In genomic region chr1:212414328-212415106, GRCh38 we compare ENCODE assay signal across 8 cellular contexts. TPM values are rescaled to one million over a fixed set of nuclear protein-coding genes. Genes with fewer than 3 reads are reported as not detected.
A peak's percentile ranks its signal among the peaks of the same experiment; 100 is the strongest.
DNase-seq lines count a peak whose midpoint lies in the region; ATAC-seq and TF ChIP-seq lines count a peak whose summit lies in the region.

Gene PACC1 (minus strand): TSS chr1:212414886. CDS start chr1:212414757, 129 bp downstream.

- H2BK5ac ChIP-seq in mesenchymal stem cell (ENCODE audit: low read depth, low read length, poor library complexity, severe bottlenecking): no peak within 1 kb of the TSS

- H3K27ac ChIP-seq in HL-60 (replicated peaks) (peak within 1 kb of the TSS; percentile 91), mesenchymal stem cell (ENCODE audit: low read length, poor library complexity, severe bottlenecking) (no peak within 1 kb of the TSS)

- peaks cover 7% of the 10 kb centered on the region for H3K4me1 ChIP-seq in mesenchymal stem cell (ENCODE audit: control insufficient read depth, insufficient read depth, low read depth, low read length)

- no peaks in the 10 kb centered on the region for H3K9me3 Mint-ChIP-seq in effector memory CD8-positive, alpha-beta T cell

- no peak within 1 kb of the TSS for H2BK15ac ChIP-seq in mesenchymal stem cell (ENCODE audit: low read depth, poor library complexity, severe bottlenecking)

- H3K4ac ChIP-seq in mesenchymal stem cell (ENCODE audit: low read depth in 1 of 2, low read length in 2 of 2): peak within 1 kb of the TSS; percentile 63 to 66

- DNase-seq in COLO668 (lab: John Stamatoyannopoulos, UW; ENCODE audit: unreplicated experiment) (peak; percentile 96), HL-60 (ENCODE audit: low read depth in 1 of 2, low spot score in 1 of 2) (peak; percentile 97 to 98), NOMO-1 (lab: John Stamatoyannopoulos, UW; ENCODE audit: unreplicated experiment in 2 of 2) (peak; percentile 98 to 99), mesenchymal stem cell (peak; percentile 92)
- peak; percentile 81 to 86 (median 85) for DNase-seq in effector memory CD8-positive, alpha-beta T cell
- peak; percentile 82 for DNase-seq in stimulated activated CD8-positive, alpha-beta memory T cell treated with anti-CD3 and anti-CD28 coated beads, Interleukin-12 subunit alpha, Interleukin-12 subunit beta, amount 100 ng/mL, for 4 hours (ENCODE audit: low read depth)

- H3K23ac ChIP-seq in mesenchymal stem cell (ENCODE audit: low read length in 2 of 2): peak within 1 kb of the TSS in 1 of 2 experiments; percentile 77

- peak within 1 kb of the TSS; percentile 33 for H4K8ac ChIP-seq in mesenchymal stem cell (ENCODE audit: low read length)

- CTCF ChIA-PET in activated CD8-positive, alpha-beta memory T cell treated with anti-CD3 and anti-CD28 coated beads for 36 hours (lab: Charles Lee): interaction anchor here (0.6 kb wide), 1 partner anchor 45 kb away, joined by 3 read pairs; no protein-coding TSS in a partner anchor

- H3K36me3 Mint-ChIP-seq in effector memory CD8-positive, alpha-beta T cell (ENCODE audit: insufficient read depth): peaks cover 10% of the 10 kb centered on the region

- peaks cover 25% of the 10 kb centered on the region for H3K79me1 ChIP-seq in mesenchymal stem cell (replicated peaks; ENCODE audit: low read length, poor library complexity, severe bottlenecking)

- H2AK5ac ChIP-seq in mesenchymal stem cell (ENCODE audit: low read length, severe bottlenecking): no peak within 1 kb of the TSS

- peaks cover 23 to 38% of the 10 kb centered on the region in 2 donors for H3K4me1 Mint-ChIP-seq in effector memory CD8-positive, alpha-beta T cell (ENCODE audit: low read depth in 2 of 2)

- H3K9ac ChIP-seq in mesenchymal stem cell (ENCODE audit: low read length): peak within 1 kb of the TSS; percentile 77

- H3K36me3 ChIP-seq in mesenchymal stem cell (ENCODE audit: control insufficient read depth in 1 of 2, insufficient read depth in 2 of 2, low read depth in 1 of 2, low read length in 2 of 2): peaks cover 9 to 19% of the 10 kb centered on the region in 2 experiments

- peak within 1 kb of the TSS; percentile 74 for H3K4me2 ChIP-seq in mesenchymal stem cell (ENCODE audit: low read length, poor library complexity, severe bottlenecking)

- no peak for TF ChIP-seq CTCF in HL-60 (IDR thresholded peaks at IDR 0.05; ENCODE audit: insufficient read depth, low read length)

- peak within 1 kb of the TSS in 1 of 2 experiments; percentile 37 for H2BK12ac ChIP-seq in mesenchymal stem cell (ENCODE audit: low read length in 2 of 2)

- H3K27me3 ChIP-seq in HL-60 (ENCODE audit: insufficient read depth, poor library complexity, severe bottlenecking) (no peaks in the 10 kb centered on the region), mesenchymal stem cell (ENCODE audit: control insufficient read depth in 1 of 2, insufficient read depth in 1 of 2, low read length in 2 of 2) (no peaks in the 10 kb centered on the region)

- peak within 1 kb of the TSS; percentile 98 to 99 for H3K4me3 Mint-ChIP-seq in effector memory CD8-positive, alpha-beta T cell

- WGBS in mesenchymal stem cell: under 1% methylated on average over 74 of the region's 74 CpGs

- H3K4me3 ChIP-seq in HL-60 (replicated peaks; ENCODE audit: insufficient read depth, low read length) (peak within 1 kb of the TSS; percentile 87), mesenchymal stem cell (ENCODE audit: insufficient read depth in 1 of 2, low read depth in 1 of 2, low read length in 2 of 2) (peak within 1 kb of the TSS; percentile 93 to 96)

- peak within 1 kb of the TSS; percentile 15 for H4K91ac ChIP-seq in mesenchymal stem cell (ENCODE audit: low read length)

- H3K14ac ChIP-seq in mesenchymal stem cell (ENCODE audit: low read length in 2 of 2): peak within 1 kb of the TSS in 1 of 2 experiments; percentile 53

- H2BK120ac ChIP-seq in mesenchymal stem cell (ENCODE audit: low read depth, low read length): no peak within 1 kb of the TSS

- H3K27ac Mint-ChIP-seq in effector memory CD8-positive, alpha-beta T cell: peak within 1 kb of the TSS; percentile 83 to 94

- H3K18ac ChIP-seq in mesenchymal stem cell (ENCODE audit: low read depth in 1 of 2, low read length in 2 of 2): peak within 1 kb of the TSS; percentile 58 to 82

- no peaks in the 10 kb centered on the region for H3K27me3 Mint-ChIP-seq in effector memory CD8-positive, alpha-beta T cell

- POLR2A ChIA-PET in activated CD8-positive, alpha-beta memory T cell treated with anti-CD3 and anti-CD28 coated beads for 36 hours (lab: Charles Lee): interaction anchor here (1.1 to 2.0 kb wide), 2 partner anchors 15 to 19 kb away, joined by 3 to 5 read pairs; no protein-coding TSS in a partner anchor

- peak within 1 kb of the TSS; percentile 93 for H2AFZ ChIP-seq in mesenchymal stem cell (ENCODE audit: low read depth, low read length)

- peak; percentile 97 for ATAC-seq in GM19463 (IDR thresholded peaks at IDR 0.05; ENCODE audit: unreplicated experiment)
- ATAC-seq in effector memory CD8-positive, alpha-beta T cell (replicated peaks): peak; percentile 91

- H3K9me3 ChIP-seq in mesenchymal stem cell (ENCODE audit: control insufficient read depth, low read length): no peaks in the 10 kb centered on the region

RNA-seq across cellular contexts. Expression of gene PACC1, which starts in this region (rescaled TPM):
- 10 to 100 TPM; 18.3 to 19.2 TPM for total RNA-seq in activated CD8-positive, alpha-beta memory T cell treated with anti-CD3 and anti-CD28 coated beads for 36 hours
- 5.6 TPM for polyA plus RNA-seq in mesenchymal stem cell (2013, experiment 1 of 2)
- polyA plus RNA-seq in mesenchymal stem cell (2013, experiment 2 of 2): 5.9 TPM
